ENCODE assay signal across 8 cellular contexts in genomic region chr4:109729155-109729562, GRCh38. TPM values are rescaled to one million over a fixed set of nuclear protein-coding genes. Genes with fewer than 3 reads are reported as not detected.
DNase-seq lines count a peak whose midpoint lies in the region; ATAC-seq and TF ChIP-seq lines count a peak whose summit lies in the region.

No MANE protein-coding gene starts in this region.

- H3K27me3 ChIP-seq in Peyer's patch: no peaks in the 10 kb centered on the region

- H3K9me3 Mint-ChIP-seq in endothelial cell (ENCODE audit: unreplicated experiment): no peaks in the 10 kb centered on the region
- H3K9me3 Mint-ChIP-seq in natural killer cell: no peaks in the 10 kb centered on the region

- H3K27ac ChIP-seq in Peyer's patch: peak overlapping the region; percentile 77 to 93 (median 86)

- TF ChIP-seq POLR2A in Peyer's patch (IDR thresholded peaks at IDR 0.05): no peak

- H3K36me3 Mint-ChIP-seq in endothelial cell (ENCODE audit: low read depth, unreplicated experiment) (peaks cover 1% of the 10 kb centered on the region), natural killer cell (no peaks in the 10 kb centered on the region)

- peaks cover 0 to 13% (median 0%) of the 10 kb centered on the region in 4 donors for H3K4me1 ChIP-seq in Peyer's patch

- ATAC-seq in natural killer cell: no peak
- no peak for ATAC-seq in HG03442 (IDR thresholded peaks at IDR 0.05; ENCODE audit: unreplicated experiment)

- TF ChIP-seq CTCF in Peyer's patch (IDR thresholded peaks at IDR 0.05) (no peak), endothelial cell (IDR thresholded peaks at IDR 0.05; ENCODE audit: unreplicated experiment) (no peak), natural killer cell (IDR thresholded peaks at IDR 0.05) (no peak)

- peak overlapping the region; percentile 52 for H3K27ac Mint-ChIP-seq in endothelial cell (ENCODE audit: unreplicated experiment)
- peak overlapping the region; percentile 50 to 71 for H3K27ac Mint-ChIP-seq in natural killer cell

- peaks cover 15% of the 10 kb centered on the region for H3K4me1 Mint-ChIP-seq in endothelial cell (ENCODE audit: unreplicated experiment)
- peaks cover 17 to 24% of the 10 kb centered on the region in 2 donors for H3K4me1 Mint-ChIP-seq in natural killer cell

- peak overlapping the region; percentile 92 for H3K4me3 Mint-ChIP-seq in endothelial cell (ENCODE audit: unreplicated experiment)
- peak overlapping the region; percentile 88 for H3K4me3 Mint-ChIP-seq in natural killer cell

- peaks cover 3% of the 10 kb centered on the region for H3K27me3 Mint-ChIP-seq in endothelial cell (ENCODE audit: unreplicated experiment)
- H3K27me3 Mint-ChIP-seq in natural killer cell (ENCODE audit: low read depth in 2 of 2): peaks cover 0 to under 1% of the 10 kb centered on the region in 2 donors

- peak overlapping the region; percentile 71 to 86 (median 76) for H3K4me3 ChIP-seq in Peyer's patch

- peaks cover 0 to 5% (median 0%) of the 10 kb centered on the region in 3 donors for H3K36me3 ChIP-seq in Peyer's patch

- intact Hi-C loops in natural killer cell (cut with micrococcal nuclease): loop anchor here (2.0 kb wide), 1 partner anchor 296 kb away; the partner anchor contains the start of gene SEC24B

- peak; percentile 8 for DNase-seq in SKM-1 treated with dmso at 0.1 percent for 144 hours (lab: John Stamatoyannopoulos, UW; ENCODE audit: unreplicated experiment)
- no peak for DNase-seq in SKM-1 (lab: John Stamatoyannopoulos, UW; ENCODE audit: unreplicated experiment)
- no peak for DNase-seq in Peyer's patch
- no peak for DNase-seq in endothelial cell (ENCODE audit: low spot score)
- no peak for DNase-seq in natural killer cell
- no peak for DNase-seq in amniotic stem cell (lab: John Stamatoyannopoulos, UW)
- no peak for DNase-seq in T-helper 9 cell

- H3K9me3 ChIP-seq in Peyer's patch: no peaks in the 10 kb centered on the region

RNA-seq across cellular contexts. Expression of gene PLA2G12A, which starts 0.7 kb away (rescaled TPM):
- total RNA-seq in Peyer's patch (10 to 100 TPM; 14.9 to 37.0 (median 28.4) TPM), endothelial cell (ENCODE audit: unreplicated experiment) (31.1 TPM), natural killer cell (10 to 100 TPM in 2 of 3 donors, 1 to 10 TPM in 1; 7.2 to 11.5 (median 10.1) TPM)

RNA-seq across cellular contexts. Expression of gene CASP6, which starts 25.9 kb away (rescaled TPM):
- 100 to 1,000 TPM in 1 of 4 donors, 10 to 100 TPM in 3; 43.7 to 132 (median 69.3) TPM for total RNA-seq in Peyer's patch
- total RNA-seq in endothelial cell (ENCODE audit: unreplicated experiment): 76.4 TPM
- total RNA-seq in natural killer cell: 1 to 10 TPM; 3.4 to 6.0 (median 4.8) TPM

Comparison
In these comparisons a context has a peak if more than half of its experiments do, and no peak if none do; other contexts are left out.
1. RNA of gene CASP6, which starts 25.9 kb away (total RNA-seq): 43.7 to 132 TPM in Peyer's patch and 76.4 TPM in endothelial cell (single experiment); 3.4 to 6.0 TPM in natural killer cell; every median in the first group is over 4 times any median in the second.